15 cellular contexts compared by ENCODE assay signal in the genomic region with DNA sequence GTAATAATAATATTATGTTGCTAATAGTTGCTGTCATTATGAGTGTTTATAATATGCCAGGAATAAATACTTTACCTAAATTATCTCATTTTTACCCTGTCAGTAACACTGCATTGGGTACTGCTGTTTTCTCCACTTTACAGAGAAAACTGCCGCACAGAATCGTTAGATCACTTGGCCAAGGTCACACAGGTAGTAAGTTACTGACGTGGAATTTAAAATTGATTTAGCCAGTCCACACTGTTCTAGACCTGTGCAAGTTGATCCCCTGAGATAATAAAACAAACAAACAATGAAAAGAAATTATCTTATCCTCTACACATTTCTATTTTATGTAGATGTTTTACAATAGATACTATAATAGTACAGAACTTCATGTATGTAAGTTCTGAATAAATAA.
DNase-seq lines count a peak whose midpoint lies in the region; ATAC-seq and TF ChIP-seq lines count a peak whose summit lies in the region.
"Had no signal": no experiment of that assay in that cellular context is flagged by ENCODE, and none has a peak within 500 bp of the region (broad histone marks: within the 10 kb centered on the region; RNA-seq: fewer than 3 reads in every experiment).

No MANE protein-coding gene starts in this region.

- peaks cover 44% of the 10 kb centered on the region for H3K4me1 ChIP-seq in neural progenitor cell
- H3K4me1 ChIP-seq in thoracic aorta (ENCODE audit: control insufficient read depth in 1 of 2, low read depth in 2 of 2), result peaks cover 30 to 93% of the 10 kb centered on the region in 2 donors
- H3K4me1 ChIP-seq: HAP-1 had no signal

- no peak overlapping the region for H3K9ac ChIP-seq in neural progenitor cell

- H3K36me3 Mint-ChIP-seq in chondrocyte (ENCODE audit: low read depth) (peaks cover 7% of the 10 kb centered on the region), neural progenitor cell (no peaks in the 10 kb centered on the region)
- H3K36me3 Mint-ChIP-seq: CD14-positive monocyte; CD8-positive, alpha-beta T cell had no signal

- no peaks in the 10 kb centered on the region for H3K9me3 ChIP-seq in neural progenitor cell (ENCODE audit: low read depth)
- no peaks in the 10 kb centered on the region for H3K9me3 ChIP-seq in thoracic aorta
- H3K9me3 ChIP-seq: HAP-1 had no signal

- ATAC-seq in thoracic aorta (ENCODE audit: insufficient number of reproducible peaks, low FRiP score, low read depth), result no peak
- ATAC-seq: CD8-positive, alpha-beta T cell; HepG2 had no signal

- peaks cover 41% of the 10 kb centered on the region for H4K20me1 ChIP-seq in neural progenitor cell (ENCODE audit: low read depth)

- H3F3A ChIP-seq in neural progenitor cell (ENCODE audit: low read depth), result peaks cover 4% of the 10 kb centered on the region

- peaks cover 87% of the 10 kb centered on the region for H3K79me2 ChIP-seq in neural progenitor cell (ENCODE audit: low read depth)

- peak overlapping the region; percentile 70 for H3K4me2 ChIP-seq in neural progenitor cell

- H3K27ac ChIP-seq in neural progenitor cell (no peak overlapping the region), thoracic aorta (peak overlapping the region; percentile 76 to 88)

- H3K27ac Mint-ChIP-seq in chondrocyte (ENCODE audit: unreplicated experiment) (peak overlapping the region; percentile 96), neural progenitor cell (no peak overlapping the region)
- H3K27ac Mint-ChIP-seq: CD14-positive monocyte; CD8-positive, alpha-beta T cell; HFFc6 had no signal

- no peak for TF ChIP-seq CTCF in chondrocyte (IDR thresholded peaks at IDR 0.05)
- no peak for TF ChIP-seq CTCF in neural progenitor cell (IDR thresholded peaks at IDR 0.05)
- TF ChIP-seq CTCF in thoracic aorta (IDR thresholded peaks at IDR 0.05), result no peak

- H3K36me3 ChIP-seq in neural progenitor cell (no peaks in the 10 kb centered on the region), thoracic aorta (no peaks in the 10 kb centered on the region)
- H3K36me3 ChIP-seq: HAP-1 had no signal

- H3K27me3 ChIP-seq in neural progenitor cell, result no peaks in the 10 kb centered on the region
- no peaks in the 10 kb centered on the region for H3K27me3 ChIP-seq in thoracic aorta (replicated peaks; ENCODE audit: insufficient read depth)

- H3K4me1 Mint-ChIP-seq in chondrocyte (ENCODE audit: low read depth), result peaks cover 99% of the 10 kb centered on the region
- H3K4me1 Mint-ChIP-seq in neural progenitor cell, result peaks cover 45% of the 10 kb centered on the region
- H3K4me1 Mint-ChIP-seq: CD14-positive monocyte had no signal

- H3K4me3 Mint-ChIP-seq in chondrocyte (ENCODE audit: unreplicated experiment), result no peak overlapping the region
- no peak overlapping the region for H3K4me3 Mint-ChIP-seq in neural progenitor cell
- H3K4me3 Mint-ChIP-seq: CD14-positive monocyte; CD8-positive, alpha-beta T cell; HFFc6 had no signal

- no peak for DNase-seq in chondrocyte (ENCODE audit: low spot score)
- DNase-seq in neural progenitor cell (ENCODE audit: low spot score), result no peak
- no peak for DNase-seq in thoracic aorta (ENCODE audit: low spot score)
- DNase-seq in cerebellum (ENCODE audit: low spot score), result no peak
- no peak for DNase-seq in GDM1 (lab: John Stamatoyannopoulos, UW)
- DNase-seq in activated CD4-positive, alpha-beta T cell treated with anti-CD3 and anti-CD28 coated beads, Interleukin-2, amount 50 U/mL, for 4 hours, result no peak
- DNase-seq: CD8-positive, alpha-beta T cell; COR-L47; DMS153; DMS79 treated with DMSO at 0.1 percent for 48 hours; EL; HFFc6 had no signal

- H3K27me3 Mint-ChIP-seq in chondrocyte (ENCODE audit: low read depth) (no peaks in the 10 kb centered on the region), neural progenitor cell (ENCODE audit: insufficient read depth, low read depth) (no peaks in the 10 kb centered on the region)

- H2AFZ ChIP-seq in neural progenitor cell (replicated peaks), result no peak overlapping the region

- H3K4me3 ChIP-seq in neural progenitor cell (no peak overlapping the region), thoracic aorta (no peak overlapping the region)
- H3K4me3 ChIP-seq: HAP-1 had no signal

- H3K9me3 Mint-ChIP-seq in chondrocyte (ENCODE audit: low read depth), result no peaks in the 10 kb centered on the region
- peaks cover 8% of the 10 kb centered on the region for H3K9me3 Mint-ChIP-seq in neural progenitor cell
- H3K9me3 Mint-ChIP-seq: CD8-positive, alpha-beta T cell; HFFc6 had no signal
